ENCODE assay signal across 14 cellular contexts in the genomic region with DNA sequence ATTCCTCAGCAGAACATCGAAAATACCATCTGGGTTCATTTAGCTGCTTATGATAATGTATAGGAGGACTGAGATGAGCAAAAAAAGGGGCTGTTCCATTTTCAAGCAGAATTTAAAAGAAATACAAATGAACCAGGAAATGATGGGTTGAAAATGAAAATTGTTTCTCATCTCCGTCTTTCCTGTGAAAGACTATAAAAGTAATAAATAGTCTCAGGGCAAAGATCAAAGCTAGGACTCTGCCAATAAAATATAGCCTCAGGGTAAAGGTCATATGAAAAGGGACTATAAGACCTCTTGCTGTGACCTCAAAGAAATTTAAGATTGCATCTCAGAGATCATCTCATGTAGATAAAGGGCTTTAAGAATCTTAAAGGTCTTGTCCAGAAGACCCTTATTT.
"Had no signal": no experiment of that assay in that cellular context is flagged by ENCODE, and none has a peak within 500 bp of the region (broad histone marks: within the 10 kb centered on the region; RNA-seq: fewer than 3 reads in every experiment).

No MANE protein-coding gene starts in this region.

- H3K4me3 Mint-ChIP-seq: neural progenitor cell had no signal

- H3K27me3 ChIP-seq: colonic mucosa, esophagus squamous epithelium, neural progenitor cell, ovary, stomach had no signal

- H3K9me3 Mint-ChIP-seq: neural progenitor cell had no signal

- DNase-seq: activated effector memory CD4-positive, alpha-beta T cell treated with Interleukin-2 at 50 U/mL for 16 hours; colonic mucosa; esophagus squamous epithelium; foreskin fibroblast; mammary epithelial cell; ovary; stimulated activated CD4-positive, alpha-beta T cell treated with anti-CD3 and anti-CD28 coated beads, Interleukin-4, amount 100 ng/mL, for 1 hour; stimulated activated CD8-positive, alpha-beta memory T cell treated with anti-CD3 and anti-CD28 coated beads, Interleukin-4, amount 100 ng/mL, for 48 hours; stomach had no signal

- H3K4me2 ChIP-seq: neural progenitor cell had no signal

- H3K9me3 ChIP-seq: colonic mucosa, esophagus squamous epithelium, ovary, thoracic aorta had no signal

- H3K36me3 ChIP-seq: colonic mucosa, esophagus squamous epithelium, neural progenitor cell, ovary, stomach, thoracic aorta had no signal

- H3K9ac ChIP-seq: neural progenitor cell had no signal

- ATAC-seq: activated CD4-positive, CD25-positive, alpha-beta regulatory T cell treated with anti-CD3 and anti-CD28 coated beads, Interleukin-2, amount 50 U/mL, for 24 hours; left lobe of liver had no signal

- H3K27ac ChIP-seq: colonic mucosa, esophagus squamous epithelium, neural progenitor cell, ovary, SK-N-MC, stomach, thoracic aorta had no signal

- H3K36me3 Mint-ChIP-seq: neural progenitor cell had no signal

- H3K4me1 ChIP-seq: colonic mucosa, esophagus squamous epithelium, neural progenitor cell had no signal

- H3K4me3 ChIP-seq: colonic mucosa, esophagus squamous epithelium, neural progenitor cell, ovary, SK-N-MC, stomach, thoracic aorta had no signal

- H3K27ac Mint-ChIP-seq: neural progenitor cell had no signal
